ENCODE assay signal across 1 cellular context in the genomic region with DNA sequence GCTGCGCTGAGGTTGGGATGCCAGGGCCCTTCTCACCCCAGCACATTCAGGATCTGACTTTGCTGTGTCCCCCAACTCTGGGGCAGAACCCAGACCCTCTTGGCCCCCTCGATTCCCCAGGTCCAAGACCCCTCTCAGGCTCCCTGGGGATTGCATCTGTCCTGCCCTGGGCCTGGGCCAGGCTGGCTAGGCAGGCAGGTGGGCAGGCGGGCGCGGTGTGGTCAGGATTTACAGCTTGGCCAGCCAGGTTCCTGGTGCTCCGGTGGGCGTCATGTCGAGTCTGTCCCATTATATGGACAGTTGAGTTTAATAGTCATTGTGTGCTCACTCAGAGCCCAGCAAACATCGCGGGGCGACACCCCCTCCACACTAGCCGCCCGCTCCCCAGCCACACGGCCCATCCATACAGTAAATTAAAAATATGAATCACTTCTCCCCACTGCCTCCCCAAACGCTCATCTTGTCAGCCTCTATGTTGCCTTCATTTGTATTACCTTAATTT.
TF ChIP-seq lines count a peak whose summit lies in the region.

No MANE protein-coding gene starts in this region.

TF ChIP-seq in HEK293, 187 proteins besides CTCF, POLR2A, EP300 and RAD21 (continued from another document):
- TF ChIP-seq EGR2 (tag by site-specific recombination; IDR thresholded peaks at IDR 0.05; ENCODE audit: low read depth) (peak; percentile 81), KLF1 (tag by site-specific recombination; IDR thresholded peaks at IDR 0.05) (peak; percentile 44; the same call in 1 of the 2 replicates)
TF ChIP-seq in HEK293: peak in this region for 4.
